Comparison of ENCODE assay signal across 1 cellular context in genomic region chr19:38375748-38376147, GRCh38.
TF ChIP-seq lines count a peak whose summit lies in the region.

No MANE protein-coding gene starts in this region.

TF ChIP-seq in HepG2, 621 proteins besides CTCF, POLR2A, EP300 and RAD21:
- TF ChIP-seq TEF (CRISPR knock-in tag; IDR thresholded peaks at IDR 0.05), result no peak
- TF ChIP-seq BORCS8-MEF2B (CRISPR knock-in tag; IDR thresholded peaks at IDR 0.05), result 0 out of 2 replicates have a peak, but pooled peaks have one; percentile 36
